14 cellular contexts compared by ENCODE assay signal in the genomic region with DNA sequence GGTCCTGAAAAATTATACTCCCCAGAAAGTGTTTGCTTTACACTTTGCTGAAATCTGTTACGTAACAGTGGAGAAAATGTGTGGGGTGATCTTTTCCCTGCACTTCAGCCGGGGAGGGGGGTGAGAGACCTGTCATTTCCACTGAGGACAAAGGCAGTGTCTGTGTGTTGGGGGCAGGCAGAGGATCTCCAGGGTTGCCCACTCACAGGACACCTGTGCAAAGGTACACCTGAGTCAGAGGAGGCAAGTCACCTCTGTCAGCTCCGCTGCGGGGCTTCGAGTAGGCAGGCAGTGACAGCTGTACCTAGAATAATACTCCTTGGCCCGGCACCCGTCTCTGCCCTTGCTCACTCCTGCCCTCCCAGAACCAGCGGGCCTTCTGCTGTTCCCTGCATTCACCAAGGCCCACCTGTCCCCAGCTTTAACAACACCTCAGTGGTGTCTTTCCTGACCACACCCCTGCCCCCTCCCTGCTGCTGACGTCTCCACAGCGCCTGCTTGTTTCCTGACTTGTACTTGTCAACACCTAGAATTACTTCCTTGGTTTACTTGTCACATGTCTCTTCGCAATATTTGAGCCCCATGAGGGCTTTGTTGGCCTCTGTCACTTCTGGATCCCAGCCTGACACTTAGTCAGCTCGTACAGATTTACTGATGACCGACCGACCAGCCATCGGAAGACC.
DNase-seq lines count a peak whose midpoint lies in the region; ATAC-seq and TF ChIP-seq lines count a peak whose summit lies in the region.
"Had no signal": no experiment of that assay in that cellular context is flagged by ENCODE, and none has a peak within 500 bp of the region (broad histone marks: within the 10 kb centered on the region; RNA-seq: fewer than 3 reads in every experiment).

No MANE protein-coding gene starts in this region.

- TF ChIP-seq POLR2A in adrenal gland (IDR thresholded peaks at IDR 0.05): no peak

- peaks cover 32 to 65% of the 10 kb centered on the region in 2 donors for H3K4me1 ChIP-seq in adrenal gland (replicated peaks in 1 of 2)
- H3K4me1 ChIP-seq in tibial artery: peaks cover 4 to 76% (median 65%) of the 10 kb centered on the region in 4 donors
- H3K4me1 ChIP-seq: A549 had no signal

- H3K27me3 ChIP-seq in adrenal gland: no peaks in the 10 kb centered on the region
- H3K27me3 ChIP-seq in tibial artery: no peaks in the 10 kb centered on the region
- no peaks in the 10 kb centered on the region for H3K27me3 ChIP-seq in WERI-Rb-1 (ENCODE audit: insufficient read depth, low read depth, severe bottlenecking)

- TF ChIP-seq CTCF in adrenal gland (IDR thresholded peaks at IDR 0.05) (no peak), tibial artery (IDR thresholded peaks at IDR 0.05) (no peak), WERI-Rb-1 (IDR thresholded peaks at IDR 0.05; ENCODE audit: low read depth, low read length) (no peak)

- H3K36me3 ChIP-seq in adrenal gland (replicated peaks in 1 of 2) (peaks cover 0 to 4% of the 10 kb centered on the region in 2 donors), tibial artery (peaks cover 10 to 24% (median 12%) of the 10 kb centered on the region in 3 donors), WERI-Rb-1 (no peaks in the 10 kb centered on the region)

- DNase-seq in NCI-H1417 (lab: John Stamatoyannopoulos, UW) (peak in 2 of 3 experiments; percentile 34 to 52), NCI-H1417 treated with DMSO at 0.1 percent for 48 hours (lab: John Stamatoyannopoulos, UW) (no peak), adrenal gland (no peak), left colon (peak; percentile 80 to 87), tibial artery (peak; percentile 82), CD1c-positive myeloid dendritic cell (ENCODE audit: extremely low spot score) (no peak), WERI-Rb-1 (no peak)
- DNase-seq: activated CD4-positive, CD25-positive, alpha-beta regulatory T cell; DND-41; NCI-H526 treated with DMSO at 0.1 percent for 48 hours; stimulated activated CD4-positive, alpha-beta T cell treated with anti-CD3 and anti-CD28 coated beads, Interleukin-1b, Interleukin-23, amount 100 ng/mL, for 48 hours had no signal

- H3K4me3 ChIP-seq in adrenal gland (no peak overlapping the region), tibial artery (no peak overlapping the region), WERI-Rb-1 (ENCODE audit: low read depth, low read length) (no peak overlapping the region)
- H3K4me3 ChIP-seq: A549 had no signal

- ATAC-seq in left colon (peak; percentile 68), HG03460 (IDR thresholded peaks at IDR 0.05; ENCODE audit: unreplicated experiment) (no peak)
- ATAC-seq: A549 had no signal

- H3K9me3 ChIP-seq in adrenal gland (replicated peaks in 1 of 3): no peaks in the 10 kb centered on the region
- H3K9me3 ChIP-seq in tibial artery: no peaks in the 10 kb centered on the region
- no peaks in the 10 kb centered on the region for H3K9me3 ChIP-seq in WERI-Rb-1 (ENCODE audit: severe bottlenecking)

- intact Hi-C loops in adrenal gland (cut with DNase I) (no loop called here), left colon (cut with DNase I, micrococcal nuclease) (no loop called here), tibial artery (cut with DNase I; ENCODE audit: low total_unique reads) (no loop called here)

- WGBS in adrenal gland, 4 donors: 68 to 80% (median 73%) methylated on average over 14 to 15 of the region's 15 CpGs

- peak overlapping the region in 4 of 5 donors; percentile 28 to 79 (median 54) for H3K27ac ChIP-seq in adrenal gland
- H3K27ac ChIP-seq in tibial artery: peak overlapping the region; percentile 61 to 72
- no peak overlapping the region for H3K27ac ChIP-seq in WERI-Rb-1
- H3K27ac ChIP-seq: A549, KMS-11 had no signal

Comparison
In these comparisons a context has a peak if more than half of its experiments do, and no peak if none do; other contexts are left out.
1. DNase-seq: peak in NCI-H1417 (2 of 3), left colon (2 of 2) and tibial artery (2 of 2); none in NCI-H1417 treated with DMSO at 0.1 percent for 48 hours (single experiment), adrenal gland (0 of 7), CD1c-positive myeloid dendritic cell (single experiment) and WERI-Rb-1 (single experiment).